Comparison of ENCODE assay signal across 15 cellular contexts in genomic region chr12:130791699-130792098, GRCh38. TPM values are rescaled to one million over a fixed set of nuclear protein-coding genes. Genes with fewer than 3 reads are reported as not detected.
DNase-seq lines count a peak whose midpoint lies in the region; ATAC-seq, FAIRE-seq and TF ChIP-seq lines count a peak whose summit lies in the region.
"Had no signal": no experiment of that assay in that cellular context is flagged by ENCODE, and none has a peak within 500 bp of the region (broad histone marks: within the 10 kb centered on the region; RNA-seq: fewer than 3 reads in every experiment).

No MANE protein-coding gene starts in this region.

- H3K4me3 ChIP-seq in K562 (no peak overlapping the region), neural cell (ENCODE audit: low read length) (no peak overlapping the region)
- H3K4me3 ChIP-seq: BLaER1 treated with 17β-estradiol and CSF1 and Interleukin-3, amounts not matched to agents 10 nM and 100 nM; HAP-1 had no signal

- in situ Hi-C loops in K562 (cut with MboI) = no loop called here

- H3K4me2 ChIP-seq in K562 (ENCODE audit: insufficient read depth, low read length) (no peak overlapping the region), neural cell (ENCODE audit: low read length) (no peak overlapping the region)
- H3K4me2 ChIP-seq: BLaER1 treated with 17β-estradiol and CSF1 and Interleukin-3, amounts not matched to agents 10 nM and 100 nM had no signal

- DNase-seq in Right ventricle myocardium inferior (ENCODE audit: missing footprints) (peak; percentile 62), Right ventricle myocardium superior (no peak), NCI-H2227 (lab: John Stamatoyannopoulos, UW; ENCODE audit: unreplicated experiment) (peak; percentile 89), K562 (ENCODE audit: extremely low read depth in 1 of 4, low spot score in 3 of 4) (no peak), NCI-H69 (lab: John Stamatoyannopoulos, UW) (no peak)
- DNase-seq: 8988T; CD4-positive, CD25-positive, alpha-beta regulatory T cell had no signal

- no peaks in the 10 kb centered on the region for H3K9me2 ChIP-seq in neural cell (ENCODE audit: insufficient read depth, low read length)

- H2AFZ ChIP-seq in K562 (ENCODE audit: low read depth, low read length) = no peak overlapping the region
- no peak overlapping the region for H2AFZ ChIP-seq in neural cell (ENCODE audit: low read depth, low read length)

- TF ChIP-seq CTCF in K562 (IDR thresholded peaks at IDR 0.05 in 2 of 3, conservative IDR thresholded peaks at IDR 0.05 in 1 of 3; ENCODE audit: insufficient read depth in 2 of 3, low read depth in 1 of 3, low read length in 3 of 3) (no peak), neural cell (IDR thresholded peaks at IDR 0.05; ENCODE audit: poor library complexity, severe bottlenecking) (no peak)

- no peak for TF ChIP-seq POLR2A in K562 (conservative IDR thresholded peaks at IDR 0.05)

- no peaks in the 10 kb centered on the region for H3K9me1 ChIP-seq in K562 (ENCODE audit: control insufficient read depth, insufficient read depth, low read length)

- H3K9me3 ChIP-seq in K562 (replicated peaks; ENCODE audit: control insufficient read depth, insufficient read depth, low read depth, low read length) (no peaks in the 10 kb centered on the region), neural cell (ENCODE audit: low read length) (no peaks in the 10 kb centered on the region)
- H3K9me3 ChIP-seq: HAP-1 had no signal

- intact Hi-C loops in Right ventricle myocardium inferior (cut with DNase I) (no loop called here), Right ventricle myocardium superior (cut with DNase I) (no loop called here), K562 (cut with micrococcal nuclease) (no loop called here)

- FAIRE-seq in K562 (lab: Jason Lieb, UNC) = no peak
- FAIRE-seq: GM18507, H1 had no signal

- H4K20me1 ChIP-seq in K562 (replicated peaks; ENCODE audit: control insufficient read depth, insufficient read depth, low read length) (no peaks in the 10 kb centered on the region), neural cell (ENCODE audit: insufficient read depth) (no peaks in the 10 kb centered on the region)

- H3K36me3 ChIP-seq in K562 (ENCODE audit: control insufficient read depth, insufficient read depth, low read length) (peaks cover 70% of the 10 kb centered on the region; the same call in 2 of the 3 replicates), neural cell (ENCODE audit: insufficient read depth, low read length) (peaks cover 6% of the 10 kb centered on the region)

- ATAC-seq in Right ventricle myocardium inferior = no peak
- no peak for ATAC-seq in Right ventricle myocardium superior (ENCODE audit: poor library complexity)
- no peak for ATAC-seq in K562
- no peak for ATAC-seq in GM19397 (IDR thresholded peaks at IDR 0.05; ENCODE audit: unreplicated experiment)
- no peak for ATAC-seq in GM19467 (IDR thresholded peaks at IDR 0.05; ENCODE audit: unreplicated experiment)

- TF ChIP-seq RAD21 in K562 (CRISPR knock-in tag; conservative IDR thresholded peaks at IDR 0.05 in 1 of 2, IDR thresholded peaks at IDR 0.05 in 1 of 2) (no peak), neural cell (conservative IDR thresholded peaks at IDR 0.05) (no peak)

- H3K9ac ChIP-seq in K562 (ENCODE audit: insufficient read depth in 1 of 2, low read depth in 2 of 2, low read length in 2 of 2) (no peak overlapping the region), neural cell (ENCODE audit: low read length) (no peak overlapping the region)
- H3K9ac ChIP-seq: BLaER1 treated with 17β-estradiol and CSF1 and Interleukin-3, amounts not matched to agents 10 nM and 100 nM had no signal

- CTCF ChIA-PET in K562 (lab: Yijun Ruan, JAX; ENCODE audit: low intra/inter-chr PET ratio) = no interaction called here

- H3K27me3 ChIP-seq in K562 (ENCODE audit: control insufficient read depth in 2 of 2, insufficient read depth in 2 of 2, low read length in 2 of 2) (no peaks in the 10 kb centered on the region), neural cell (ENCODE audit: insufficient read depth, low read depth, low read length) (no peaks in the 10 kb centered on the region)
- H3K27me3 ChIP-seq: BLaER1 treated with 17β-estradiol and CSF1 and Interleukin-3, amounts not matched to agents 10 nM and 100 nM had no signal

- WGBS in K562 (ENCODE audit: insufficient coverage, low coverage, missing lambda C conversion rate) = 89% methylated on average over 10 of the region's 10 CpGs

- no TSS peak for BruUV-seq in K562 (replicated peaks; lab: Mats Ljungman, UMichigan)

- peaks cover 0 to 4% of the 10 kb centered on the region in 2 experiments; a peak in 1 of 5 replicates for H3K4me1 ChIP-seq in K562 (replicated peaks in 1 of 2; ENCODE audit: control insufficient read depth in 2 of 2, insufficient read depth in 2 of 2, low read length in 2 of 2)
- H3K4me1 ChIP-seq: HAP-1 had no signal

- no peaks in the 10 kb centered on the region for H3F3A ChIP-seq in neural cell (ENCODE audit: insufficient read depth, low read length, poor library complexity, severe bottlenecking)

- H3K79me2 ChIP-seq in K562 (ENCODE audit: control insufficient read depth, insufficient read depth, low read length) (no peaks in the 10 kb centered on the region), neural cell (replicated peaks; ENCODE audit: insufficient read depth, low read length) (no peaks in the 10 kb centered on the region)

- POLR2A ChIA-PET in K562 (lab: Yijun Ruan, JAX) = interaction anchor here (2.1 kb wide), 1 partner anchor 15 kb away, joined by 5 read pairs; no protein-coding TSS in a partner anchor

- H3K27ac ChIP-seq in K562 (ENCODE audit: extremely low read depth, low read depth, low read length) (no peak overlapping the region), neural cell (ENCODE audit: low read length) (peak overlapping the region; percentile 52)
- H3K27ac ChIP-seq: BLaER1 treated with 17β-estradiol and CSF1 and Interleukin-3, amounts not matched to agents 10 nM and 100 nM; HL-60 had no signal

- TF ChIP-seq EP300 in K562 (IDR thresholded peaks at IDR 0.05; ENCODE audit: low read length) (no peak), neural cell (conservative IDR thresholded peaks at IDR 0.05; ENCODE audit: poor library complexity, severe bottlenecking) (peak; percentile 51)

TF ChIP-seq in K562, 482 proteins besides CTCF, POLR2A, EP300 and RAD21:
- TF ChIP-seq NCOA6 (IDR thresholded peaks at IDR 0.05) (no peak), RFX1 (IDR thresholded peaks at IDR 0.05) (peak; percentile 63)
TF ChIP-seq in K562: peak in this region for 1.

TF ChIP-seq in neural cell, 6 proteins besides CTCF, POLR2A, EP300 and RAD21:
- TF ChIP-seq MXI1 (conservative IDR thresholded peaks at IDR 0.05; ENCODE audit: poor library complexity, severe bottlenecking) (no peak), POLR2AphosphoS5 (IDR thresholded peaks at IDR 0.05) (peak; percentile 50), EZH2 (IDR thresholded peaks at IDR 0.05; ENCODE audit: borderline replicate concordance, insufficient read depth, low read length, poor library complexity, severe bottlenecking) (no peak), SMC3 (conservative IDR thresholded peaks at IDR 0.05; ENCODE audit: poor library complexity) (no peak), REST (IDR thresholded peaks at IDR 0.05; ENCODE audit: borderline replicate concordance) (no peak)

RNA-seq across cellular contexts. Expression of gene STX2, which starts 47.4 kb away (rescaled TPM):
- 15.9 TPM for total RNA-seq in Right ventricle myocardium inferior
- total RNA-seq in Right ventricle myocardium superior = 11.4 TPM
- total RNA-seq in K562 (2011; cell fraction: chromatin; rRNA removed; ENCODE audit: low replicate concordance) = 42.7 and 128 TPM in 2 replicates
- total RNA-seq in K562 (2011; cell fraction: nucleolus; rRNA removed) = 25.8 and 32.5 TPM in 2 replicates
- total RNA-seq in K562 (2011; cell fraction: nucleoplasm; rRNA removed) = 46.3 and 62.1 TPM in 2 replicates
- 24.6 and 25.8 TPM in 2 replicates for total RNA-seq in K562 (2014; rRNA removed)
- 35.0 and 38.5 TPM in 2 replicates for total RNA-seq in K562 (2014; rRNA removed; fragmentation: Illumina TruSeq; extraction: Trizol)
- total RNA-seq in K562 (2015; rRNA removed; fragmentation: Illumina TruSeq; extraction: Trizol) = 29.1 and 32.7 TPM in 2 replicates
- total RNA-seq in K562 (2021) = 24.4 and 25.0 TPM in 2 replicates
- 48.8 and 54.6 TPM in 2 replicates for polyA plus RNA-seq in K562 (2011; rRNA removed)
- polyA plus RNA-seq in K562 (2011; cell fraction: cytosol; rRNA removed) = 13.2 and 34.8 TPM in 2 replicates
- polyA plus RNA-seq in K562 (2011; cell fraction: nucleus; rRNA removed) = 83.4 and 119 TPM in 2 replicates
- polyA plus RNA-seq in K562 (2012) = 22.5 and 23.5 TPM in 2 replicates
- 29.7 and 34.9 TPM in 2 replicates for polyA plus RNA-seq in K562 (2014; fragmentation: Illumina TruSeq; extraction: Trizol)
- 10 to 100 TPM; 22.2 to 24.7 TPM for polyA plus RNA-seq in K562 (2014; fragmentation: Nextera tagmentation; extraction: Ambion mirVana)
- 30.3 and 30.8 TPM in 2 replicates for polyA plus RNA-seq in K562 (2014; rRNA removed)
- polyA minus RNA-seq in K562 (2011; rRNA and poly(A)+ RNA removed) = 34.8 and 38.8 TPM in 2 replicates
- polyA minus RNA-seq in K562 (2011; cell fraction: cytosol; rRNA and poly(A)+ RNA removed) = 10.6 and 13.2 TPM in 2 replicates
- polyA minus RNA-seq in K562 (2011; cell fraction: nucleus; rRNA and poly(A)+ RNA removed) = 14.7 and 29.1 TPM in 2 replicates
- 58.4 and 67.0 TPM in 2 replicates for polyA plus RNA-seq in neural cell
- 23.9 and 28.4 TPM in 2 replicates for polyA minus RNA-seq in neural cell

Comparison
In these comparisons a context has a peak if more than half of its experiments do, and no peak if none do; other contexts are left out.
1. DNase-seq: peak in Right ventricle myocardium inferior (single experiment) and NCI-H2227 (single experiment); none in Right ventricle myocardium superior (single experiment), K562 (0 of 4) and NCI-H69 (single experiment).